ENCODE assay signal across 12 cellular contexts in genomic region chr4:721261-722171, GRCh38. TPM values are rescaled to one million over a fixed set of nuclear protein-coding genes. Genes with fewer than 3 reads are reported as not detected.
DNase-seq lines count a peak whose midpoint lies in the region; ATAC-seq and TF ChIP-seq lines count a peak whose summit lies in the region.
"Had no signal": no experiment of that assay in that cellular context is flagged by ENCODE, and none has a peak within 500 bp of the region (broad histone marks: within the 10 kb centered on the region; RNA-seq: fewer than 3 reads in every experiment).

No MANE protein-coding gene starts in this region.

- CTCF ChIA-PET in WTC11 (lab: Charles Lee) = interaction anchor here (0.9 to 4.1 kb wide), 3 partner anchors 21 to 170 kb away, joined by 4 to 17 read pairs (median 4); no protein-coding TSS in a partner anchor

- no peaks in the 10 kb centered on the region for H3K4me1 Mint-ChIP-seq in WTC11

- H3K18ac ChIP-seq in neuronal stem cell (ENCODE audit: low read length) = no peak overlapping the region

- peak overlapping the region; percentile 43 for H4K91ac ChIP-seq in neuronal stem cell (ENCODE audit: low read depth, low read length, poor library complexity)

- H3K36me3 ChIP-seq in neuronal stem cell (replicated peaks in 1 of 2; ENCODE audit: control insufficient read depth in 2 of 2, insufficient read depth in 2 of 2, low read length in 2 of 2) = peaks cover 13 to 51% of the 10 kb centered on the region in 2 donors

- H2AFZ ChIP-seq in neuronal stem cell (ENCODE audit: low read length) = no peak overlapping the region
- H2AFZ ChIP-seq: PC-9 had no signal

- H4K8ac ChIP-seq in neuronal stem cell (ENCODE audit: low read depth, low read length) = no peak overlapping the region

- H3K27me3 ChIP-seq in neuronal stem cell (ENCODE audit: control insufficient read depth in 3 of 3, insufficient read depth in 3 of 3, low read depth in 1 of 3, low read length in 3 of 3) = no peaks in the 10 kb centered on the region

- H3K4me1 ChIP-seq in neuronal stem cell (ENCODE audit: control insufficient read depth in 2 of 2, insufficient read depth in 1 of 2, low read depth in 1 of 2, low read length in 2 of 2) = no peaks in the 10 kb centered on the region

- H2AK5ac ChIP-seq in neuronal stem cell (ENCODE audit: low read depth, low read length) = no peak overlapping the region

- H3K4me3 Mint-ChIP-seq in WTC11 = no peak overlapping the region
- H3K4me3 Mint-ChIP-seq: activated B cell treated with CpG ODN at 0.5 μM for 24 hours, B cell had no signal

- H2BK15ac ChIP-seq in neuronal stem cell (ENCODE audit: low read length) = no peak overlapping the region

- ATAC-seq in WTC11 (no peak), HG03280 (IDR thresholded peaks at IDR 0.05; ENCODE audit: unreplicated experiment) (no peak)

- H3K27ac Mint-ChIP-seq in WTC11 = peak overlapping the region; percentile 60
- H3K27ac Mint-ChIP-seq: activated B cell treated with CpG ODN at 0.5 μM for 24 hours, B cell had no signal

- H3K4ac ChIP-seq in neuronal stem cell (ENCODE audit: low read length) = no peak overlapping the region

- H3K4me3 ChIP-seq in AG10803 (ENCODE audit: low read length) (no peak overlapping the region), neuronal stem cell (ENCODE audit: low read length in 2 of 2) (peak overlapping the region in 1 of 2 donors; percentile 30)
- H3K4me3 ChIP-seq: PC-9 had no signal

- TF ChIP-seq CTCF in AG10803 (conservative IDR thresholded peaks at IDR 0.05; ENCODE audit: low read length) (no peak), WTC11 (IDR thresholded peaks at IDR 0.05) (no peak)

- peaks cover 60% of the 10 kb centered on the region for H3K79me1 ChIP-seq in neuronal stem cell (ENCODE audit: low read depth, low read length)

- peak overlapping the region; percentile 93 for H3K23ac ChIP-seq in neuronal stem cell (ENCODE audit: low read depth, low read length, poor library complexity)

- no peak overlapping the region for H3K4me2 ChIP-seq in neuronal stem cell (ENCODE audit: insufficient read depth, low read length, poor library complexity, severe bottlenecking)
- H3K4me2 ChIP-seq: PC-9 had no signal

- no peak overlapping the region for H2BK12ac ChIP-seq in neuronal stem cell (ENCODE audit: low read length)

- POLR2A ChIA-PET in WTC11 (lab: Charles Lee) = no interaction called here

- H3K14ac ChIP-seq in neuronal stem cell (ENCODE audit: low read length) = no peak overlapping the region

- H3K9me3 ChIP-seq in neuronal stem cell (replicated peaks in 1 of 2; ENCODE audit: control insufficient read depth in 2 of 2, insufficient read depth in 1 of 2, low read depth in 1 of 2, low read length in 2 of 2) = peaks cover 5 to 6% of the 10 kb centered on the region in 2 donors

- H3K27me3 Mint-ChIP-seq in WTC11 (ENCODE audit: low read depth) = no peaks in the 10 kb centered on the region
- H3K27me3 Mint-ChIP-seq: activated B cell treated with CpG ODN at 0.5 μM for 24 hours, B cell had no signal

- no peak overlapping the region for H2BK120ac ChIP-seq in neuronal stem cell (ENCODE audit: low read depth, low read length)

- no CpG with 5 or more reads among the region's 31 CpGs for WGBS in neuronal stem cell (ENCODE audit: extremely low coverage in 2 of 2, insufficient read length in 2 of 2, insufficient replicate concordance in 1 of 2), 2 donors

- H3K27ac ChIP-seq in neuronal stem cell (replicated peaks; ENCODE audit: low read length) = no peak overlapping the region
- H3K27ac ChIP-seq: PC-9 had no signal

- DNase-seq in AG10803 (ENCODE audit: low read depth) (peak; percentile 31), WTC11 (ENCODE audit: low spot score) (no peak), foreskin melanocyte (peak; percentile 94), neuronal stem cell (ENCODE audit: low spot score) (no peak), cerebellum (ENCODE audit: low spot score) (no peak), NCI-H2171 treated with DMSO at 0.1 percent for 48 hours (lab: John Stamatoyannopoulos, UW) (no peak), NCI-H146 (lab: John Stamatoyannopoulos, UW) (no peak)
- DNase-seq: activated B cell treated with CpG ODN at 0.5 μM for 24 hours; activated naive CD4-positive, alpha-beta T cell treated with anti-CD3 and anti-CD28 coated beads, Interleukin-2, amount 50 U/mL, for 16 hours; PC-9 had no signal

- no peaks in the 10 kb centered on the region for H3K9me3 Mint-ChIP-seq in WTC11
- H3K9me3 Mint-ChIP-seq: activated B cell treated with CpG ODN at 0.5 μM for 24 hours had no signal

- H2BK5ac ChIP-seq in neuronal stem cell (ENCODE audit: low read length) = no peak overlapping the region

- peaks cover 9% of the 10 kb centered on the region for H3K36me3 Mint-ChIP-seq in WTC11

- H3K9ac ChIP-seq in neuronal stem cell (ENCODE audit: low read depth, low read length, poor library complexity) = peak overlapping the region; percentile 60

TF ChIP-seq in WTC11, 78 proteins besides CTCF, POLR2A, EP300 and RAD21:
- no peak for TF ChIP-seq PREB (CRISPR knock-in tag; IDR thresholded peaks at IDR 0.05; ENCODE audit: borderline replicate concordance)
TF ChIP-seq in WTC11: peak in this region for 0.

RNA-seq across cellular contexts. Expression of gene PCGF3, which starts 15.9 kb away (rescaled TPM):
- total RNA-seq in WTC11 (2021) (59.2 to 65.7 TPM (median 62.8 TPM) in 3 replicates), cerebellum (79.5 TPM)
- 40.8 TPM for polyA plus RNA-seq in neuronal stem cell (2013, experiment 1 of 2)
- polyA plus RNA-seq in neuronal stem cell (2013, experiment 2 of 2) = 42.5 TPM

RNA-seq across cellular contexts. Expression of gene SLC49A3, which starts 32.6 kb away (rescaled TPM):
- total RNA-seq in WTC11 (2021) (5.8 to 6.8 TPM (median 6.7 TPM) in 3 replicates), cerebellum (0.36 TPM)
- polyA plus RNA-seq in neuronal stem cell (2013, experiment 1 of 2) = 0.81 TPM
- 0.57 TPM for polyA plus RNA-seq in neuronal stem cell (2013, experiment 2 of 2)

RNA-seq across cellular contexts. Expression of gene MYL5, which starts 47.2 kb away (rescaled TPM):
- total RNA-seq in WTC11 (2021) = 12.1 to 22.2 TPM (median 14.8 TPM) in 3 replicates
- 4.1 TPM for polyA plus RNA-seq in neuronal stem cell (2013, experiment 1 of 2)
- 3.9 TPM for polyA plus RNA-seq in neuronal stem cell (2013, experiment 2 of 2)
- total RNA-seq in cerebellum = 5.3 TPM

RNA-seq across cellular contexts. Expression of gene ATP5ME, which starts 47.4 kb away (rescaled TPM):
- 458 to 478 TPM (median 468 TPM) in 3 replicates for total RNA-seq in WTC11 (2021)
- polyA plus RNA-seq in neuronal stem cell (2013, experiment 1 of 2) = 966 TPM
- 911 TPM for polyA plus RNA-seq in neuronal stem cell (2013, experiment 2 of 2)
- 67.2 TPM for total RNA-seq in cerebellum

Comparison
In these comparisons a context has a peak if more than half of its experiments do, and no peak if none do; other contexts are left out.
1. DNase-seq: peak in AG10803 (single experiment) and foreskin melanocyte (single experiment); none in WTC11 (single experiment), neuronal stem cell (single experiment), cerebellum (single experiment), NCI-H2171 treated with DMSO at 0.1 percent for 48 hours (single experiment) and NCI-H146 (single experiment).